Comparison of ENCODE assay signal across 24 cellular contexts in genomic region chr7:51274955-51275354, GRCh38. TPM values are rescaled to one million over a fixed set of nuclear protein-coding genes. Genes with fewer than 3 reads are reported as not detected.
"Had no signal": no experiment of that assay in that cellular context is flagged by ENCODE, and none has a peak within 500 bp of the region (broad histone marks: within the 10 kb centered on the region; RNA-seq: fewer than 3 reads in every experiment).

No MANE protein-coding gene starts in this region.

- FAIRE-seq: endothelial cell of umbilical vein, keratinocyte had no signal

- H3K4me1 Mint-ChIP-seq: activated naive CD8-positive, alpha-beta T cell treated with anti-CD3 and anti-CD28 coated beads, Interleukin-2, amount 10 ng/mL, durations not matched to agents 7 days and 5 days; naive thymus-derived CD4-positive, alpha-beta T cell had no signal

- H3K4me3 Mint-ChIP-seq: activated CD4-positive, alpha-beta memory T cell treated with anti-CD3 and anti-CD28 coated beads for 36 hours; activated naive CD8-positive, alpha-beta T cell treated with anti-CD3 and anti-CD28 coated beads, Interleukin-2, amount 10 ng/mL, durations not matched to agents 7 days and 5 days; effector memory CD8-positive, alpha-beta T cell; naive thymus-derived CD4-positive, alpha-beta T cell; neural progenitor cell had no signal

- H3K36me3 Mint-ChIP-seq: activated CD4-positive, alpha-beta memory T cell treated with anti-CD3 and anti-CD28 coated beads for 36 hours; activated naive CD8-positive, alpha-beta T cell treated with anti-CD3 and anti-CD28 coated beads, Interleukin-2, amount 10 ng/mL, durations not matched to agents 7 days and 5 days; naive thymus-derived CD4-positive, alpha-beta T cell; neural progenitor cell had no signal

- H2AFZ ChIP-seq: neural progenitor cell had no signal

- DNase-seq: activated CD4-positive, alpha-beta memory T cell treated with anti-CD3 and anti-CD28 coated beads for 36 hours; activated CD4-positive, alpha-beta T cell treated with anti-CD3 and anti-CD28 coated beads for 48 hours; activated CD4-positive, CD25-positive, alpha-beta regulatory T cell; activated naive CD4-positive, alpha-beta T cell treated with Interleukin-2 at 50 U/mL for 16 hours; activated naive CD8-positive, alpha-beta T cell treated with anti-CD3 and anti-CD28 coated beads, Interleukin-2, amount 10 ng/mL, durations not matched to agents 7 days and 5 days; activated T-cell treated with anti-CD3 and anti-CD28 coated beads, Interleukin-2, amount 50 U/mL, for 48 hours; amniotic stem cell; effector memory CD8-positive, alpha-beta T cell; esophagus squamous epithelium; heart right ventricle; naive thymus-derived CD4-positive, alpha-beta T cell; psoas muscle; stimulated activated CD4-positive, alpha-beta T cell treated with anti-CD3 and anti-CD28 coated beads, Interleukin-4, amount 100 ng/mL, for 4 hours; stomach; T-helper 9 cell; testis; trophoblast cell had no signal

- H3K27ac Mint-ChIP-seq: activated CD4-positive, alpha-beta memory T cell treated with anti-CD3 and anti-CD28 coated beads for 36 hours; activated naive CD8-positive, alpha-beta T cell treated with anti-CD3 and anti-CD28 coated beads, Interleukin-2, amount 10 ng/mL, durations not matched to agents 7 days and 5 days; effector memory CD8-positive, alpha-beta T cell; naive thymus-derived CD4-positive, alpha-beta T cell; neural progenitor cell had no signal

- H3K9me3 ChIP-seq: esophagus squamous epithelium, heart right ventricle, psoas muscle, right atrium auricular region, stomach, testis had no signal

- H3K4me1 ChIP-seq: testis had no signal

- H3K4me3 ChIP-seq: cardiac muscle cell, esophagus squamous epithelium, heart right ventricle, lung, neural progenitor cell, psoas muscle, right atrium auricular region, stomach, testis had no signal

- ATAC-seq: effector memory CD8-positive, alpha-beta T cell; heart right ventricle; naive thymus-derived CD4-positive, alpha-beta T cell; psoas muscle had no signal

- H3K27ac ChIP-seq: cardiac muscle cell, esophagus squamous epithelium, psoas muscle, right atrium auricular region, testis had no signal

- H3K9ac ChIP-seq: neural progenitor cell had no signal

- H3K9me3 Mint-ChIP-seq: activated CD4-positive, alpha-beta memory T cell treated with anti-CD3 and anti-CD28 coated beads for 36 hours; activated naive CD8-positive, alpha-beta T cell treated with anti-CD3 and anti-CD28 coated beads, Interleukin-2, amount 10 ng/mL, durations not matched to agents 7 days and 5 days; effector memory CD8-positive, alpha-beta T cell; neural progenitor cell had no signal

- H3K36me3 ChIP-seq: cardiac muscle cell, esophagus squamous epithelium, heart right ventricle, neural progenitor cell, right atrium auricular region, stomach had no signal

- H3K27me3 ChIP-seq: cardiac muscle cell, esophagus squamous epithelium, neural progenitor cell, right atrium auricular region, stomach, testis had no signal

RNA-seq across cellular contexts. Expression of gene COBL, which starts 41.7 kb away (rescaled TPM):
- total RNA-seq: activated CD4-positive, alpha-beta memory T cell treated with anti-CD3 and anti-CD28 coated beads for 36 hours; activated naive CD8-positive, alpha-beta T cell treated with anti-CD3 and anti-CD28 coated beads, Interleukin-2, amount 10 ng/mL, durations not matched to agents 7 days and 5 days; T-helper 1 cell treated with Interleukin-12 subunit alpha and Interleukin-12 subunit beta and Interleukin-4 antibody, amounts not matched to agents 30 ng/mL and 1 ng/mL, for 36 hours had no signal
- polyA plus RNA-seq: endothelial cell of umbilical vein; naive thymus-derived CD4-positive, alpha-beta T cell had no signal
